ENCODE assay signal across 10 cellular contexts in genomic region chr11:315051-315481, GRCh38. TPM values are rescaled to one million over a fixed set of nuclear protein-coding genes. Genes with fewer than 3 reads are reported as not detected.
DNase-seq lines count a peak whose midpoint lies in the region; ATAC-seq and TF ChIP-seq lines count a peak whose summit lies in the region.
"Had no signal": no experiment of that assay in that cellular context is flagged by ENCODE, and none has a peak within 500 bp of the region (broad histone marks: within the 10 kb centered on the region; RNA-seq: fewer than 3 reads in every experiment).

No MANE protein-coding gene starts in this region.

- peak overlapping the region; percentile 79 for H3K4me3 ChIP-seq in fibroblast of villous mesenchyme (ENCODE audit: low read depth, low read length)
- H3K4me3 ChIP-seq in neutrophil (ENCODE audit: low read depth in 1 of 2, low read length in 1 of 2) = peak overlapping the region; percentile 80 to 98
- H3K4me3 ChIP-seq: SJSA1 had no signal

- peaks cover 57% of the 10 kb centered on the region for H3K36me3 Mint-ChIP-seq in CD4-positive, alpha-beta T cell (ENCODE audit: low read depth)
- H3K36me3 Mint-ChIP-seq in T-helper 1 cell treated with Interleukin-12 subunit alpha and Interleukin-12 subunit beta and Interleukin-4 antibody, amounts not matched to agents 30 μg/mL and 1 μg/mL, for 36 hours (ENCODE audit: low read depth) = peaks cover 34% of the 10 kb centered on the region

- peaks cover 57 to 63% of the 10 kb centered on the region in 2 experiments for H3K4me1 ChIP-seq in neutrophil (ENCODE audit: control insufficient read depth in 1 of 2, insufficient read depth in 1 of 2, low read depth in 1 of 2, low read length in 1 of 2)

- ATAC-seq in CD4-positive, alpha-beta T cell (ENCODE audit: poor library complexity) = peak; percentile 7
- ATAC-seq in GM21717 (IDR thresholded peaks at IDR 0.05; ENCODE audit: unreplicated experiment) = no peak
- ATAC-seq in HG02852 (IDR thresholded peaks at IDR 0.05; ENCODE audit: unreplicated experiment) = no peak

- peaks cover 49% of the 10 kb centered on the region for H3K4me1 Mint-ChIP-seq in CD4-positive, alpha-beta T cell (ENCODE audit: low read depth)
- H3K4me1 Mint-ChIP-seq in T-helper 1 cell treated with Interleukin-12 subunit alpha and Interleukin-12 subunit beta and Interleukin-4 antibody, amounts not matched to agents 30 μg/mL and 1 μg/mL, for 36 hours (ENCODE audit: low read depth) = peaks cover 34% of the 10 kb centered on the region

- no peak for TF ChIP-seq CTCF in CD4-positive, alpha-beta T cell (IDR thresholded peaks at IDR 0.05)
- TF ChIP-seq CTCF in fibroblast of villous mesenchyme (IDR thresholded peaks at IDR 0.05; ENCODE audit: insufficient read depth, low read depth, low read length) = no peak
- no peak for TF ChIP-seq CTCF in neutrophil (IDR thresholded peaks at IDR 0.05)

- H3K27ac Mint-ChIP-seq in CD4-positive, alpha-beta T cell = peak overlapping the region; percentile 98
- H3K27ac Mint-ChIP-seq in T-helper 1 cell treated with Interleukin-12 subunit alpha and Interleukin-12 subunit beta and Interleukin-4 antibody, amounts not matched to agents 30 μg/mL and 1 μg/mL, for 36 hours = peak overlapping the region; percentile 97

- peaks cover 23% of the 10 kb centered on the region for H3K36me3 ChIP-seq in neutrophil

- DNase-seq in CD4-positive, alpha-beta T cell = peak in 1 of 10 experiments; percentile 26
- peak; percentile 12 for DNase-seq in fibroblast of villous mesenchyme (ENCODE audit: low read depth)
- no peak for DNase-seq in NCI-H2107 (lab: John Stamatoyannopoulos, UW)
- DNase-seq in HUDEP-2 (lab: John Stamatoyannopoulos, UW; ENCODE audit: unreplicated experiment in 76 of 76) = no peak

- no peaks in the 10 kb centered on the region for H3K27me3 Mint-ChIP-seq in CD4-positive, alpha-beta T cell
- H3K27me3 Mint-ChIP-seq in T-helper 1 cell treated with Interleukin-12 subunit alpha and Interleukin-12 subunit beta and Interleukin-4 antibody, amounts not matched to agents 30 μg/mL and 1 μg/mL, for 36 hours (ENCODE audit: low read depth) = no peaks in the 10 kb centered on the region

- CTCF ChIA-PET in CD4-positive, alpha-beta T cell (lab: Charles Lee) = interaction anchor here (1.1 to 3.0 kb wide), 3 partner anchors 10 to 64 kb away, joined by 3 to 13 read pairs (median 3); no protein-coding TSS in a partner anchor

- POLR2A ChIA-PET in CD4-positive, alpha-beta T cell (lab: Charles Lee) = interaction anchor here (0.9 to 4.5 kb wide), 11 partner anchors 10 to 108 kb away, joined by 3 to 56 read pairs (median 11); partner anchors contain the start of genes BET1L, PGGHG, RIC8A and SIGIRR

- H3K27me3 ChIP-seq in CD4-positive, alpha-beta T cell (ENCODE audit: control insufficient read depth, insufficient read depth, low read length) = no peaks in the 10 kb centered on the region
- peaks cover 27% of the 10 kb centered on the region for H3K27me3 ChIP-seq in neutrophil
- H3K27me3 ChIP-seq: SJSA1 had no signal

- peak overlapping the region; percentile 97 for H3K4me3 Mint-ChIP-seq in CD4-positive, alpha-beta T cell
- H3K4me3 Mint-ChIP-seq in T-helper 1 cell treated with Interleukin-12 subunit alpha and Interleukin-12 subunit beta and Interleukin-4 antibody, amounts not matched to agents 30 μg/mL and 1 μg/mL, for 36 hours = peak overlapping the region; percentile 98

- intact Hi-C loops in CD4-positive, alpha-beta T cell (cut with DNase I, micrococcal nuclease) = no loop called here

- peak overlapping the region; percentile 93 for H3K27ac ChIP-seq in CD4-positive, alpha-beta T cell (ENCODE audit: low read depth, low read length)
- peak overlapping the region; percentile 95 for H3K27ac ChIP-seq in neutrophil
- H3K27ac ChIP-seq: HL-60, SJSA1 had no signal

- no peaks in the 10 kb centered on the region for H3K9me3 ChIP-seq in CD4-positive, alpha-beta T cell (ENCODE audit: control insufficient read depth, low read length)
- H3K9me3 ChIP-seq in neutrophil = no peaks in the 10 kb centered on the region
- H3K9me3 ChIP-seq: SJSA1 had no signal

- H3K9me3 Mint-ChIP-seq in CD4-positive, alpha-beta T cell = no peaks in the 10 kb centered on the region
- no peaks in the 10 kb centered on the region for H3K9me3 Mint-ChIP-seq in T-helper 1 cell treated with Interleukin-12 subunit alpha and Interleukin-12 subunit beta and Interleukin-4 antibody, amounts not matched to agents 30 μg/mL and 1 μg/mL, for 36 hours

RNA-seq across cellular contexts. Expression of gene IFITM1, which starts 1.2 kb away (rescaled TPM):
- total RNA-seq in CD4-positive, alpha-beta T cell = 100 to 1,000 TPM; 286 to 306 TPM
- total RNA-seq in fibroblast of villous mesenchyme = 76.4 and 117 TPM in 2 replicates

RNA-seq across cellular contexts. Expression of gene IFITM3, which starts 5.6 kb away (rescaled TPM):
- 10 to 100 TPM; 15.9 to 20.1 TPM for total RNA-seq in CD4-positive, alpha-beta T cell
- 83.3 and 94.1 TPM in 2 replicates for total RNA-seq in fibroblast of villous mesenchyme

RNA-seq across cellular contexts. Expression of gene IFITM2, which starts 7.5 kb away (rescaled TPM):
- 100 to 1,000 TPM; 364 to 383 TPM for total RNA-seq in CD4-positive, alpha-beta T cell
- total RNA-seq in fibroblast of villous mesenchyme = 38.4 and 107 TPM in 2 replicates

RNA-seq across cellular contexts. Expression of gene IFITM5, which starts 15.7 kb away (rescaled TPM):
- not detected for total RNA-seq in CD4-positive, alpha-beta T cell
- not detected in 2 replicates for total RNA-seq in fibroblast of villous mesenchyme
- total RNA-seq: SJSA1 had no signal

RNA-seq across cellular contexts. Expression of gene PGGHG, which starts 26.1 kb away (rescaled TPM):
- 100 to 1,000 TPM; 670 to 671 TPM for total RNA-seq in CD4-positive, alpha-beta T cell
- total RNA-seq in fibroblast of villous mesenchyme = 7.8 and 10.6 TPM in 2 replicates
